12 cellular contexts compared by ENCODE assay signal in genomic region chr11:65352783-65353182, GRCh38. TPM values are rescaled to one million over a fixed set of nuclear protein-coding genes. Genes with fewer than 3 reads are reported as not detected.
A peak's percentile ranks its signal among the peaks of the same experiment; 100 is the strongest.
DNase-seq lines count a peak whose midpoint lies in the region; ATAC-seq and TF ChIP-seq lines count a peak whose summit lies in the region.
"Had no signal": no experiment of that assay in that cellular context is flagged by ENCODE, and none has a peak within 500 bp of the region (broad histone marks: within the 10 kb centered on the region; RNA-seq: fewer than 3 reads in every experiment).

No MANE protein-coding gene starts in this region.

- TF ChIP-seq CTCF in brain microvascular endothelial cell (IDR thresholded peaks at IDR 0.05; ENCODE audit: low read depth, low read length, missing control alignments) (peak; percentile 33), neural progenitor cell (IDR thresholded peaks at IDR 0.05) (peak; percentile 40)

- H3K9me3 ChIP-seq in neural progenitor cell (ENCODE audit: low read depth) (no peaks in the 10 kb centered on the region), SJCRH30 (replicated peaks) (no peaks in the 10 kb centered on the region)
- H3K9me3 ChIP-seq: prostate gland had no signal

- ATAC-seq in activated T-cell treated with anti-CD3 and anti-CD28 coated beads, Interleukin-2, amount 50 U/mL, for 72 hours (replicated peaks in 1 of 2): no peak
- ATAC-seq: stimulated activated naive CD8-positive, alpha-beta T cell treated with anti-CD3 and anti-CD28 coated beads, Interleukin-15, Interleukin-2, amounts not matched to agents 100 U/mL and 50 U/mL, for 24 hours had no signal

- H3K79me2 ChIP-seq in neural progenitor cell (ENCODE audit: low read depth): no peaks in the 10 kb centered on the region

- no peak overlapping the region for H2AFZ ChIP-seq in neural progenitor cell (replicated peaks)

- in situ Hi-C loops in brain microvascular endothelial cell (cut with HindIII; ENCODE audit: low pct_ligation_motif_present, low sequenced_read_pairs): no loop called here

- H3F3A ChIP-seq in neural progenitor cell (ENCODE audit: low read depth): peaks cover 46% of the 10 kb centered on the region

- H3K4me3 Mint-ChIP-seq in neural progenitor cell: no peak overlapping the region
- no peak overlapping the region for H3K4me3 Mint-ChIP-seq in activated T-cell treated with anti-CD3 and anti-CD28 coated beads, Interleukin-2, amount 50 U/mL, for 72 hours

- H3K36me3 ChIP-seq in brain microvascular endothelial cell (replicated peaks) (peaks cover 48% of the 10 kb centered on the region), neural progenitor cell (peaks cover 6% of the 10 kb centered on the region), SJCRH30 (peaks cover 16% of the 10 kb centered on the region)

- H3K4me3 ChIP-seq in brain microvascular endothelial cell (ENCODE audit: low read depth, low read length) (no peak overlapping the region), neural progenitor cell (no peak overlapping the region), SJCRH30 (no peak overlapping the region)
- H3K4me3 ChIP-seq: prostate gland had no signal

- H4K20me1 ChIP-seq in neural progenitor cell (ENCODE audit: low read depth): peaks cover 30% of the 10 kb centered on the region

- no peak overlapping the region for H3K27ac Mint-ChIP-seq in neural progenitor cell
- H3K27ac Mint-ChIP-seq in activated T-cell treated with anti-CD3 and anti-CD28 coated beads, Interleukin-2, amount 50 U/mL, for 72 hours: no peak overlapping the region

- no peaks in the 10 kb centered on the region for H3K9me3 Mint-ChIP-seq in neural progenitor cell
- no peaks in the 10 kb centered on the region for H3K9me3 Mint-ChIP-seq in activated T-cell treated with anti-CD3 and anti-CD28 coated beads, Interleukin-2, amount 50 U/mL, for 72 hours

- DNase-seq in NCI-H1105 treated with DMSO at 0.1 percent for 48 hours (lab: John Stamatoyannopoulos, UW) (peak; percentile 6), NCI-H1105 (lab: John Stamatoyannopoulos, UW) (no peak), M059J (ENCODE audit: low read depth) (peak; percentile 29), brain microvascular endothelial cell (no peak), neural progenitor cell (ENCODE audit: low spot score) (no peak), SJCRH30 (no peak)
- DNase-seq in stimulated activated CD4-positive, alpha-beta T cell treated with anti-CD3 and anti-CD28 coated beads, Interleukin-4, amount 100 ng/mL, for 4 hours: no peak
- no peak for DNase-seq in activated T-cell treated with anti-CD3 and anti-CD28 coated beads, Interleukin-2, amount 50 U/mL, for 72 hours
- DNase-seq: activated T-cell treated with anti-CD3 and anti-CD28 coated beads for 4 hours; NCI-H524; stimulated activated naive CD8-positive, alpha-beta T cell treated with anti-CD3 and anti-CD28 coated beads, Interleukin-15, Interleukin-2, amounts not matched to agents 100 U/mL and 50 U/mL, for 24 hours had no signal

- no peak overlapping the region for H3K9ac ChIP-seq in neural progenitor cell

- peaks cover 9% of the 10 kb centered on the region for H3K27me3 Mint-ChIP-seq in neural progenitor cell (ENCODE audit: insufficient read depth, low read depth)
- H3K27me3 Mint-ChIP-seq in activated T-cell treated with anti-CD3 and anti-CD28 coated beads, Interleukin-2, amount 50 U/mL, for 72 hours (ENCODE audit: low read depth): no peaks in the 10 kb centered on the region

- H3K27me3 ChIP-seq in brain microvascular endothelial cell (replicated peaks) (peaks cover 5% of the 10 kb centered on the region), neural progenitor cell (peaks cover 26% of the 10 kb centered on the region), SJCRH30 (no peaks in the 10 kb centered on the region)

- H3K4me1 ChIP-seq in neural progenitor cell: peaks cover 13% of the 10 kb centered on the region
- H3K4me1 ChIP-seq in SJCRH30: no peaks in the 10 kb centered on the region; the same call in 1 of the 2 replicates

- no peak overlapping the region for H3K4me2 ChIP-seq in neural progenitor cell

- peaks cover 25% of the 10 kb centered on the region for H3K4me1 Mint-ChIP-seq in neural progenitor cell
- peaks cover 7% of the 10 kb centered on the region for H3K4me1 Mint-ChIP-seq in activated T-cell treated with anti-CD3 and anti-CD28 coated beads, Interleukin-2, amount 50 U/mL, for 72 hours (ENCODE audit: low read depth)

- H3K36me3 Mint-ChIP-seq in neural progenitor cell: peaks cover 17% of the 10 kb centered on the region
- H3K36me3 Mint-ChIP-seq in activated T-cell treated with anti-CD3 and anti-CD28 coated beads, Interleukin-2, amount 50 U/mL, for 72 hours (ENCODE audit: insufficient read depth in 2 of 2): peaks cover 2 to 10% of the 10 kb centered on the region in 2 donors

- H3K27ac ChIP-seq in brain microvascular endothelial cell (no peak overlapping the region), neural progenitor cell (no peak overlapping the region), SJCRH30 (no peak overlapping the region)
- H3K27ac ChIP-seq: prostate gland had no signal

RNA-seq across cellular contexts. Expression of gene TIGD3, which starts 1.8 kb away (rescaled TPM):
- 1.7 TPM in 1 of 2 replicates, not detected in the other for total RNA-seq in M059J (2014; rRNA removed; shearing (Covaris generic))
- 2.5 and 4.3 TPM in 2 replicates for total RNA-seq in neural progenitor cell (ENCODE audit: low replicate concordance)
- total RNA-seq in activated T-cell treated with anti-CD3 and anti-CD28 coated beads, Interleukin-2, amount 50 U/mL, for 72 hours: 1 to 10 TPM; 1.3 to 1.8 TPM
- total RNA-seq in SJCRH30 (2014; rRNA removed; shearing (Covaris generic)): 0.53 and 0.71 TPM in 2 replicates

RNA-seq across cellular contexts. Expression of gene DPF2, which starts 19.1 kb away (rescaled TPM):
- 31.5 and 43.5 TPM in 2 replicates for total RNA-seq in M059J (2014; rRNA removed; shearing (Covaris generic))
- total RNA-seq in neural progenitor cell (ENCODE audit: low replicate concordance): 63.3 and 72.1 TPM in 2 replicates
- total RNA-seq in activated T-cell treated with anti-CD3 and anti-CD28 coated beads, Interleukin-2, amount 50 U/mL, for 72 hours: 100 to 1,000 TPM; 110 to 139 TPM
- 33.0 and 38.0 TPM in 2 replicates for total RNA-seq in SJCRH30 (2014; rRNA removed; shearing (Covaris generic))

RNA-seq across cellular contexts. Expression of gene SLC25A45, which starts 29.7 kb away (rescaled TPM):
- total RNA-seq in M059J (2014; rRNA removed; shearing (Covaris generic)): 1.1 and 2.5 TPM in 2 replicates
- 0.47 and 1.2 TPM in 2 replicates for total RNA-seq in neural progenitor cell (ENCODE audit: low replicate concordance)
- 10 to 100 TPM; 16.4 to 18.8 TPM for total RNA-seq in activated T-cell treated with anti-CD3 and anti-CD28 coated beads, Interleukin-2, amount 50 U/mL, for 72 hours
- total RNA-seq in SJCRH30 (2014; rRNA removed; shearing (Covaris generic)): 1.1 and 1.3 TPM in 2 replicates

RNA-seq across cellular contexts. Expression of gene FRMD8, which starts 33.7 kb away (rescaled TPM):
- 42.6 and 43.0 TPM in 2 replicates for total RNA-seq in M059J (2014; rRNA removed; shearing (Covaris generic))
- 5.8 and 28.3 TPM in 2 replicates for total RNA-seq in neural progenitor cell (ENCODE audit: low replicate concordance)
- 10 to 100 TPM; 43.5 to 47.2 TPM for total RNA-seq in activated T-cell treated with anti-CD3 and anti-CD28 coated beads, Interleukin-2, amount 50 U/mL, for 72 hours
- 21.0 and 22.2 TPM in 2 replicates for total RNA-seq in SJCRH30 (2014; rRNA removed; shearing (Covaris generic))

RNA-seq across cellular contexts. Expression of gene CDC42EP2, which starts 38.1 kb away (rescaled TPM):
- 0.07 and 1.6 TPM in 2 replicates for total RNA-seq in M059J (2014; rRNA removed; shearing (Covaris generic))
- 0.11 and 0.87 TPM in 2 replicates for total RNA-seq in neural progenitor cell (ENCODE audit: low replicate concordance)
- 1 to 10 TPM; 1.4 to 2.3 TPM for total RNA-seq in activated T-cell treated with anti-CD3 and anti-CD28 coated beads, Interleukin-2, amount 50 U/mL, for 72 hours
- total RNA-seq in SJCRH30 (2014; rRNA removed; shearing (Covaris generic)): 5.6 and 6.0 TPM in 2 replicates

Comparison
In these comparisons a context has a peak if more than half of its experiments do, and no peak if none do; other contexts are left out.
1. DNase-seq: peak in NCI-H1105 treated with DMSO at 0.1 percent for 48 hours (single experiment) and M059J (single experiment); none in NCI-H1105 (single experiment), brain microvascular endothelial cell (single experiment), neural progenitor cell (single experiment), stimulated activated CD4-positive, alpha-beta T cell treated with anti-CD3 and anti-CD28 coated beads, Interleukin-4, amount 100 ng/mL, for 4 hours (0 of 2), activated T-cell treated with anti-CD3 and anti-CD28 coated beads, Interleukin-2, amount 50 U/mL, for 72 hours (0 of 2) and SJCRH30 (0 of 2).